In genomic region chr20:51348866-51349265, GRCh38 we compare ENCODE assay signal across 16 cellular contexts.
DNase-seq lines count a peak whose midpoint lies in the region; ATAC-seq and TF ChIP-seq lines count a peak whose summit lies in the region.
"Had no signal": no experiment of that assay in that cellular context is flagged by ENCODE, and none has a peak within 500 bp of the region (broad histone marks: within the 10 kb centered on the region; RNA-seq: fewer than 3 reads in every experiment).

No MANE protein-coding gene starts in this region.

- no peak overlapping the region for H3K27ac Mint-ChIP-seq in osteocyte (ENCODE audit: unreplicated experiment)
- no peak overlapping the region for H3K27ac Mint-ChIP-seq in CD4-positive, alpha-beta T cell
- H3K27ac Mint-ChIP-seq: H9 had no signal

- no peaks in the 10 kb centered on the region for H3K36me3 Mint-ChIP-seq in osteocyte (ENCODE audit: unreplicated experiment)
- H3K36me3 Mint-ChIP-seq in CD4-positive, alpha-beta T cell (ENCODE audit: low read depth): peaks cover 2% of the 10 kb centered on the region

- H3K9me3 Mint-ChIP-seq in osteocyte (ENCODE audit: unreplicated experiment): no peaks in the 10 kb centered on the region
- H3K9me3 Mint-ChIP-seq in CD4-positive, alpha-beta T cell: peaks cover under 1% of the 10 kb centered on the region

- H3K36me3 ChIP-seq in SJCRH30 (no peaks in the 10 kb centered on the region), brain microvascular endothelial cell (replicated peaks) (no peaks in the 10 kb centered on the region)
- H3K36me3 ChIP-seq: BLaER1 had no signal

- H3K4me1 Mint-ChIP-seq in osteocyte (ENCODE audit: unreplicated experiment): peaks cover 63% of the 10 kb centered on the region
- no peaks in the 10 kb centered on the region for H3K4me1 Mint-ChIP-seq in CD4-positive, alpha-beta T cell (ENCODE audit: low read depth)
- H3K4me1 Mint-ChIP-seq: H9 had no signal

- TF ChIP-seq CTCF in brain microvascular endothelial cell (IDR thresholded peaks at IDR 0.05; ENCODE audit: low read depth, low read length, missing control alignments): no peak
- TF ChIP-seq CTCF in osteocyte (IDR thresholded peaks at IDR 0.05): no peak
- TF ChIP-seq CTCF in CD4-positive, alpha-beta T cell (IDR thresholded peaks at IDR 0.05): no peak

- H3K4me1 ChIP-seq in SJCRH30: peaks cover 36% of the 10 kb centered on the region
- H3K4me1 ChIP-seq: BLaER1 had no signal

- no peak for ATAC-seq in left cardiac atrium
- ATAC-seq in CD4-positive, alpha-beta T cell (ENCODE audit: poor library complexity): no peak
- ATAC-seq: GM12878, K562 had no signal

- CTCF ChIA-PET in CD4-positive, alpha-beta T cell (lab: Charles Lee): no interaction called here

- DNase-seq in cardiac septum (ENCODE audit: low spot score) (peak; percentile 5), left cardiac atrium (no peak), SJCRH30 (peak; percentile 47 to 66), brain microvascular endothelial cell (no peak), posterior vena cava (ENCODE audit: low spot score) (no peak), osteocyte (ENCODE audit: extremely low spot score, unreplicated experiment) (no peak), KG1 (lab: John Stamatoyannopoulos, UW) (no peak)
- no peak for DNase-seq in CD4-positive, alpha-beta T cell
- DNase-seq: AML-193, DMS53, GOT3, H9 had no signal

- no peaks in the 10 kb centered on the region for H3K27me3 ChIP-seq in SJCRH30
- H3K27me3 ChIP-seq in brain microvascular endothelial cell (replicated peaks): no peaks in the 10 kb centered on the region
- H3K27me3 ChIP-seq in CD4-positive, alpha-beta T cell (ENCODE audit: control insufficient read depth, insufficient read depth, low read length): no peaks in the 10 kb centered on the region
- H3K27me3 ChIP-seq: BLaER1 had no signal

- intact Hi-C loops in cardiac septum (cut with DNase I): no loop called here
- intact Hi-C loops in left cardiac atrium (cut with DNase I): no loop called here
- intact Hi-C loops in posterior vena cava (cut with DNase I): no loop called here
- intact Hi-C loops in CD4-positive, alpha-beta T cell (cut with DNase I, micrococcal nuclease): no loop called here

- H3K9me3 ChIP-seq in SJCRH30 (replicated peaks): 0 out of 2 replicates have a peak, but pooled peaks cover 1% of the 10 kb centered on the region
- no peaks in the 10 kb centered on the region for H3K9me3 ChIP-seq in CD4-positive, alpha-beta T cell (ENCODE audit: control insufficient read depth, low read length)

- in situ Hi-C loops in brain microvascular endothelial cell (cut with HindIII; ENCODE audit: low pct_ligation_motif_present, low sequenced_read_pairs): no loop called here

- H3K27me3 Mint-ChIP-seq in osteocyte (ENCODE audit: unreplicated experiment): no peaks in the 10 kb centered on the region
- H3K27me3 Mint-ChIP-seq in CD4-positive, alpha-beta T cell: no peaks in the 10 kb centered on the region

- no peak overlapping the region for H3K4me3 ChIP-seq in SJCRH30
- H3K4me3 ChIP-seq in brain microvascular endothelial cell (ENCODE audit: low read depth, low read length): no peak overlapping the region
- H3K4me3 ChIP-seq: BLaER1, GM12878, K562 had no signal

- H3K4me3 Mint-ChIP-seq in osteocyte (ENCODE audit: unreplicated experiment): no peak overlapping the region
- H3K4me3 Mint-ChIP-seq in CD4-positive, alpha-beta T cell: no peak overlapping the region
- H3K4me3 Mint-ChIP-seq: H9 had no signal

- POLR2A ChIA-PET in CD4-positive, alpha-beta T cell (lab: Charles Lee): no interaction called here

- H3K27ac ChIP-seq in SJCRH30 (peak overlapping the region; percentile 16; the same call in 1 of the 2 replicates), brain microvascular endothelial cell (peak overlapping the region; percentile 98)
- no peak overlapping the region for H3K27ac ChIP-seq in CD4-positive, alpha-beta T cell (ENCODE audit: low read depth, low read length)
- H3K27ac ChIP-seq: 22Rv1, BLaER1 had no signal

Comparison
In these comparisons a context has a peak if more than half of its experiments do, and no peak if none do; other contexts are left out.
1. DNase-seq: peak in cardiac septum (single experiment) and SJCRH30 (2 of 2); none in left cardiac atrium (single experiment), brain microvascular endothelial cell (single experiment), posterior vena cava (single experiment), osteocyte (single experiment), CD4-positive, alpha-beta T cell (0 of 10) and KG1 (single experiment).